ENCODE assay signal across 1 cellular context in the genomic region with DNA sequence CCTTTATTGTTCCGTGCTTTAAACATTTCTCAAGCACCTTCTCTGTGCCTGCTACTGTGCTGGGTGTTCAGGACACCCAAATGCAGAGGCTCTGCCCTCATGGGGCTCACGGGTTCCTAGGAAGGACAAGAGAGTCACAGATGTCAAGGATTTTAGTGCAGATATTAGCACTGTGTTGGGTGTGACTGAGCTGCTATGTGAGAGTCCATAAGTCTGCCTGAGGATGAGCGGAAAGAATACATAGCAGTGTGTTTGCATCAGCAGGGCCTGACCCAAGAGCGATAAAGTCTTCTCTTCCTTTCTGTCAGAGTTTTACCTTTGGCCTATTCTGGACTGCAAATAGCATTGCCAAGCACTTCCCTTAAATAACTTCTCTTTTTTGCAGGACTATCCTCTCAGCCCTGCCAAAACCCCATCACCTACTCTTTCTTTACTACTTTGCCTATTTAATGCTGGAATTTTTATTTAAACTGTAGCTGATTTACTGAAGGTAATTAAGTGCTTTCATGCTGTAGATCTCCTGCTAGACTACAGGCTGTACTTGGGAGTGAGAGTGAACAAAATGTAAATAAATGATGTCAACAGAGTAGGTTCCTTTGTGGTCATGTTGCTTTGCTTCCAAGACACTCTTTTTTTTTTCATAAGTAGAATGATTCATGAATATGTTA.
TF ChIP-seq lines count a peak whose summit lies in the region.

No MANE protein-coding gene starts in this region.

TF ChIP-seq in HepG2, 621 proteins besides CTCF, POLR2A, EP300 and RAD21 (continued from another document):
- TF ChIP-seq ELF1 (CRISPR knock-in tag; IDR thresholded peaks at IDR 0.05) (0 out of 2 replicates have a peak, but pooled peaks have one; percentile 18), NFIC (IDR thresholded peaks at IDR 0.05; ENCODE audit: low read length) (no peak; the same call in 1 of the 2 replicates), TBX2 (CRISPR knock-in tag; IDR thresholded peaks at IDR 0.05; ENCODE audit: borderline replicate concordance) (peak; percentile 83), ZFP90 (CRISPR knock-in tag; IDR thresholded peaks at IDR 0.05; ENCODE audit: borderline replicate concordance) (no peak), ZNF607 (CRISPR knock-in tag; IDR thresholded peaks at IDR 0.05; ENCODE audit: borderline replicate concordance) (no peak), ZBTB7B (CRISPR knock-in tag; IDR thresholded peaks at IDR 0.05) (no peak), NR2F2 (IDR thresholded peaks at IDR 0.05; ENCODE audit: borderline replicate concordance, low read depth) (peak; percentile 18; the same call in 1 of the 2 replicates), ZZZ3 (CRISPR knock-in tag; IDR thresholded peaks at IDR 0.05; ENCODE audit: borderline replicate concordance) (no peak), BRD4 (CRISPR knock-in tag; IDR thresholded peaks at IDR 0.05) (no peak), ZNF841 (CRISPR knock-in tag; IDR thresholded peaks at IDR 0.05; ENCODE audit: borderline replicate concordance) (no peak), STAG1 (CRISPR knock-in tag; IDR thresholded peaks at IDR 0.05) (peak; percentile 35; the same call in 1 of the 2 replicates), ADNP (CRISPR knock-in tag; IDR thresholded peaks at IDR 0.05) (no peak), HDAC1 (CRISPR knock-in tag; IDR thresholded peaks at IDR 0.05) (peak; percentile 74), NR2C2 (CRISPR knock-in tag; IDR thresholded peaks at IDR 0.05; ENCODE audit: borderline replicate concordance) (0 out of 2 replicates have a peak, but pooled peaks have one; percentile 51), ZNF292 (CRISPR knock-in tag; IDR thresholded peaks at IDR 0.05; ENCODE audit: borderline replicate concordance, low read depth) (peak; percentile 91)
- TF ChIP-seq, protein P1, sequence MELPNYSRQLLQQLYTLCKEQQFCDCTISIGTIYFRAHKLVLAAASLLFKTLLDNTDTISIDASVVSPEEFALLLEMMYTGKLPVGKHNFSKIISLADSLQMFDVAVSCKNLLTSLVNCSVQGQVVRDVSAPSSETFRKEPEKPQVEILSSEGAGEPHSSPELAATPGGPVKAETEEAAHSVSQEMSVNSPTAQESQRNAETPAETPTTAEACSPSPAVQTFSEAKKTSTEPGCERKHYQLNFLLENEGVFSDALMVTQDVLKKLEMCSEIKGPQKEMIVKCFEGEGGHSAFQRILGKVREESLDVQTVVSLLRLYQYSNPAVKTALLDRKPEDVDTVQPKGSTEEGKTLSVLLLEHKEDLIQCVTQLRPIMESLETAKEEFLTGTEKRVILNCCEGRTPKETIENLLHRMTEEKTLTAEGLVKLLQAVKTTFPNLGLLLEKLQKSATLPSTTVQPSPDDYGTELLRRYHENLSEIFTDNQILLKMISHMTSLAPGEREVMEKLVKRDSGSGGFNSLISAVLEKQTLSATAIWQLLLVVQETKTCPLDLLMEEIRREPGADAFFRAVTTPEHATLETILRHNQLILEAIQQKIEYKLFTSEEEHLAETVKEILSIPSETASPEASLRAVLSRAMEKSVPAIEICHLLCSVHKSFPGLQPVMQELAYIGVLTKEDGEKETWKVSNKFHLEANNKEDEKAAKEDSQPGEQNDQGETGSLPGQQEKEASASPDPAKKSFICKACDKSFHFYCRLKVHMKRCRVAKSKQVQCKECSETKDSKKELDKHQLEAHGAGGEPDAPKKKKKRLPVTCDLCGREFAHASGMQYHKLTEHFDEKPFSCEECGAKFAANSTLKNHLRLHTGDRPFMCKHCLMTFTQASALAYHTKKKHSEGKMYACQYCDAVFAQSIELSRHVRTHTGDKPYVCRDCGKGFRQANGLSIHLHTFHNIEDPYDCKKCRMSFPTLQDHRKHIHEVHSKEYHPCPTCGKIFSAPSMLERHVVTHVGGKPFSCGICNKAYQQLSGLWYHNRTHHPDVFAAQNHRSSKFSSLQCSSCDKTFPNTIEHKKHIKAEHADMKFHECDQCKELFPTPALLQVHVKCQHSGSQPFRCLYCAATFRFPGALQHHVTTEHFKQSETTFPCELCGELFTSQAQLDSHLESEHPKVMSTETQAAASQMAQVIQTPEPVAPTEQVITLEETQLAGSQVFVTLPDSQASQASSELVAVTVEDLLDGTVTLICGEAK (IDR thresholded peaks at IDR 0.05) = no peak
- TF ChIP-seq, protein P1 (CRISPR knock-in tag; IDR thresholded peaks at IDR 0.05) = no peak
